ENCODE assay signal across 10 cellular contexts in the genomic region with DNA sequence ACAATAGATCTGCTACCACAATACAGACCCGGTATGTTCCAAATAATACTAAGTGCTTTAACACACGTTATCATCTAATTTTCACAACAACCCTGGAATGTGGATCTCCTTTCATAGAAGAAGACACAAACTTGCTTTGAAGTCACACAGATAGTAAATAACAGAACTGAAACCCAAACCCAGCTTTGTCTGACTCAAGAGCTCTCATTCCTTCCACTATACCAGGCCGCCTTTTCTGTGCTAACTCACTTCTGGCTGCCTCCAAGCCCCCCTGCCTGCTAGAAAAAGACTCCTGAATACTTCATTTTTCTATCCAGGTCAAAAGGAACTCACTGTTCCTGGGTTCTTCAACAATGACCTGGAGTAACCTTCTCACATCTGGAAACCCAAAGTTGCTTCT. TPM values are rescaled to one million over a fixed set of nuclear protein-coding genes. Genes with fewer than 3 reads are reported as not detected.
DNase-seq lines count a peak whose midpoint lies in the region; ATAC-seq and TF ChIP-seq lines count a peak whose summit lies in the region.
"Had no signal": no experiment of that assay in that cellular context is flagged by ENCODE, and none has a peak within 500 bp of the region (broad histone marks: within the 10 kb centered on the region; RNA-seq: fewer than 3 reads in every experiment).

No MANE protein-coding gene starts in this region.

- H3K36me3 Mint-ChIP-seq in HFFc6 (ENCODE audit: low read depth) (peaks cover 14% of the 10 kb centered on the region), naive B cell (peaks cover 11 to 36% of the 10 kb centered on the region in 2 donors)

- DNase-seq in GM10266 (ENCODE audit: extremely low spot score) (peak; percentile 60), HFFc6 (no peak), naive B cell (peak; percentile 60), NCI-H748 (lab: John Stamatoyannopoulos, UW; ENCODE audit: unreplicated experiment) (no peak), NCI-H128 (lab: John Stamatoyannopoulos, UW; ENCODE audit: unreplicated experiment) (no peak)
- peak; percentile 31 to 45 for DNase-seq in activated CD4-positive, alpha-beta T cell treated with anti-CD3 and anti-CD28 coated beads, Interleukin-2, amount 50 U/mL, for 48 hours
- DNase-seq: activated gamma-delta T cell had no signal

- TF ChIP-seq CTCF in GM10266 (IDR thresholded peaks at IDR 0.05; ENCODE audit: control insufficient read depth, insufficient read depth, low read depth, missing control alignments) (no peak), HFFc6 (IDR thresholded peaks at IDR 0.05) (no peak)

- H3K27ac Mint-ChIP-seq in HFFc6: peak overlapping the region; percentile 93; the same call in 1 of the 2 replicates
- H3K27ac Mint-ChIP-seq in naive B cell: peak overlapping the region; percentile 59 to 99 (median 94)

- peaks cover 33% of the 10 kb centered on the region for H3K4me1 Mint-ChIP-seq in HFFc6 (ENCODE audit: low read depth)
- H3K4me1 Mint-ChIP-seq in naive B cell: peaks cover 76 to 86% (median 83%) of the 10 kb centered on the region in 3 donors

- no peaks in the 10 kb centered on the region for H3K9me3 Mint-ChIP-seq in HFFc6
- no peaks in the 10 kb centered on the region for H3K9me3 Mint-ChIP-seq in naive B cell

- H3K27me3 Mint-ChIP-seq in HFFc6 (ENCODE audit: insufficient read depth): no peaks in the 10 kb centered on the region; the same call in 1 of the 2 replicates
- H3K27me3 Mint-ChIP-seq in naive B cell: no peaks in the 10 kb centered on the region

- H3K4me3 Mint-ChIP-seq in HFFc6 (no peak overlapping the region), naive B cell (peak overlapping the region; percentile 55 to 92 (median 85))

- ATAC-seq in naive B cell (ENCODE audit: low read depth in 2 of 2) (peak; percentile 72 to 75), GM19455 (IDR thresholded peaks at IDR 0.05; ENCODE audit: unreplicated experiment) (no peak), GM18858 (IDR thresholded peaks at IDR 0.05; ENCODE audit: unreplicated experiment) (no peak)
- ATAC-seq: HepG2 had no signal

RNA-seq across cellular contexts. Expression of gene PRPF40B, which starts 37.8 kb away (rescaled TPM):
- 10 to 100 TPM; 10.3 to 11.9 (median 11.2) TPM for total RNA-seq in HFFc6 (2021; fragmentation: NEBNext Ultra II Directional; extraction: Animal tissue kit (Norgen Biotek cat#: 25700))
- polyA plus RNA-seq in naive B cell (ENCODE audit: low read depth in 6 of 6): 1 to 10 TPM; 1.3 to 3.4 (median 2.0) TPM

RNA-seq across cellular contexts. Expression of gene FMNL3, which starts 46.0 kb away (rescaled TPM):
- total RNA-seq in HFFc6 (2021; fragmentation: NEBNext Ultra II Directional; extraction: Animal tissue kit (Norgen Biotek cat#: 25700)): 10 to 100 TPM; 15.8 to 21.8 (median 19.5) TPM
- 10 to 100 TPM in 4 of 6 donors, 1 to 10 TPM in 2; 1.6 to 18.3 (median 15.2) TPM for polyA plus RNA-seq in naive B cell (ENCODE audit: low read depth in 6 of 6)

RNA-seq across cellular contexts. Expression of gene FAM186B, which starts 55.8 kb away (rescaled TPM):
- under 1 TPM; 0.21 to 0.46 (median 0.31) TPM for total RNA-seq in HFFc6 (2021; fragmentation: NEBNext Ultra II Directional; extraction: Animal tissue kit (Norgen Biotek cat#: 25700))
- polyA plus RNA-seq in naive B cell (ENCODE audit: low read depth in 6 of 6): under 1 TPM in 3 of 6 donors, not detected in 3; 0.16 to 0.21 (median 0.17) TPM

Comparison
In these comparisons a context has a peak if more than half of its experiments do, and no peak if none do; other contexts are left out.
1. DNase-seq: peak in GM10266 (single experiment), activated CD4-positive, alpha-beta T cell treated with anti-CD3 and anti-CD28 coated beads, Interleukin-2, amount 50 U/mL, for 48 hours (2 of 2) and naive B cell (single experiment); none in HFFc6 (single experiment), NCI-H748 (single experiment) and NCI-H128 (single experiment).
2. ATAC-seq: peak in naive B cell (2 of 2); none in GM19455 (single experiment) and GM18858 (single experiment).